ENCODE assay signal across 1 cellular context in genomic region chr2:119106301-119106897, GRCh38.
A peak's percentile ranks its signal among the peaks of the same experiment; 100 is the strongest.
TF ChIP-seq lines count a peak whose summit lies in the region.

No MANE protein-coding gene starts in this region.

TF ChIP-seq in HepG2, 621 proteins besides CTCF, POLR2A, EP300 and RAD21 (continued from another document and continues in another):
- TF ChIP-seq ZNF609 (CRISPR knock-in tag; IDR thresholded peaks at IDR 0.05; ENCODE audit: borderline replicate concordance) (no peak), TIGD3 (CRISPR knock-in tag; IDR thresholded peaks at IDR 0.05; ENCODE audit: borderline replicate concordance) (no peak), ZNF761 (CRISPR knock-in tag; conservative IDR thresholded peaks at IDR 0.05) (no peak), TAF1 (CRISPR knock-in tag; IDR thresholded peaks at IDR 0.05) (no peak), ZNF317 (CRISPR knock-in tag; IDR thresholded peaks at IDR 0.05) (no peak), E2F5 (CRISPR knock-in tag; conservative IDR thresholded peaks at IDR 0.05) (no peak), U2AF2 (IDR thresholded peaks at IDR 0.05; ENCODE audit: low read depth, low read length) (no peak), POLR2AphosphoS5 (IDR thresholded peaks at IDR 0.05; ENCODE audit: low read depth, low read length) (no peak), KDM6A (CRISPR knock-in tag; IDR thresholded peaks at IDR 0.05; ENCODE audit: low read depth) (no peak), KDM1A (CRISPR knock-in tag; IDR thresholded peaks at IDR 0.05) (no peak), ZSCAN20 (CRISPR knock-in tag; IDR thresholded peaks at IDR 0.05; ENCODE audit: borderline replicate concordance) (no peak), POLR2G (IDR thresholded peaks at IDR 0.05; ENCODE audit: low read depth, low read length) (no peak), MYC (CRISPR knock-in tag; IDR thresholded peaks at IDR 0.05; ENCODE audit: borderline replicate concordance) (no peak), ZNF251 (CRISPR knock-in tag; IDR thresholded peaks at IDR 0.05) (no peak), BRD4 (CRISPR knock-in tag; IDR thresholded peaks at IDR 0.05) (no peak), ZNF451 (CRISPR knock-in tag; IDR thresholded peaks at IDR 0.05) (no peak), KDM3A (CRISPR knock-in tag; IDR thresholded peaks at IDR 0.05; ENCODE audit: low read depth) (no peak), ZNF569 (CRISPR knock-in tag; IDR thresholded peaks at IDR 0.05; ENCODE audit: borderline replicate concordance) (no peak), ZNF503 (CRISPR knock-in tag; IDR thresholded peaks at IDR 0.05) (no peak), ZFY (CRISPR knock-in tag; IDR thresholded peaks at IDR 0.05) (0 out of 2 replicates have a peak, but pooled peaks have one; percentile 36), ZSCAN29 (CRISPR knock-in tag; conservative IDR thresholded peaks at IDR 0.05) (no peak), NCOA5 (CRISPR knock-in tag; IDR thresholded peaks at IDR 0.05) (no peak), ZNF75D (CRISPR knock-in tag; IDR thresholded peaks at IDR 0.05; ENCODE audit: borderline replicate concordance) (no peak), CSRNP1 (CRISPR knock-in tag; IDR thresholded peaks at IDR 0.05) (no peak), EHMT2 (IDR thresholded peaks at IDR 0.05; ENCODE audit: borderline replicate concordance, low read depth, low read length) (peak; percentile 99), ZNF770 (CRISPR knock-in tag; IDR thresholded peaks at IDR 0.05) (no peak), RAD51 (IDR thresholded peaks at IDR 0.05; ENCODE audit: borderline replicate concordance) (no peak), SMC3 (IDR thresholded peaks at IDR 0.05; ENCODE audit: low read length) (no peak), TBX2 (CRISPR knock-in tag; IDR thresholded peaks at IDR 0.05; ENCODE audit: borderline replicate concordance) (no peak), CEBPB (IDR thresholded peaks at IDR 0.05; ENCODE audit: borderline replicate concordance, low read depth, low read length) (no peak), HINFP (CRISPR knock-in tag; IDR thresholded peaks at IDR 0.05; ENCODE audit: low read depth) (no peak), NFAT5 (CRISPR knock-in tag; IDR thresholded peaks at IDR 0.05) (peak; percentile 62; the same call in 1 of the 2 replicates), TCF12 (IDR thresholded peaks at IDR 0.05) (no peak), TCF12 (CRISPR knock-in tag; IDR thresholded peaks at IDR 0.05) (no peak), ESRRA (CRISPR knock-in tag; IDR thresholded peaks at IDR 0.05; ENCODE audit: low read depth) (no peak), TP53 (CRISPR knock-in tag; conservative IDR thresholded peaks at IDR 0.05) (no peak), ZNF670 (CRISPR knock-in tag; IDR thresholded peaks at IDR 0.05; ENCODE audit: borderline replicate concordance) (no peak)
